8 cellular contexts compared by ENCODE assay signal in genomic region chr6:89311853-89312531, GRCh38. TPM values are rescaled to one million over a fixed set of nuclear protein-coding genes. Genes with fewer than 3 reads are reported as not detected.
DNase-seq lines count a peak whose midpoint lies in the region; ATAC-seq, FAIRE-seq and TF ChIP-seq lines count a peak whose summit lies in the region.

No MANE protein-coding gene starts in this region.

- peak; percentile 32 for DNase-seq in DMS114 treated with DMSO at 0.1 percent for 48 hours (lab: John Stamatoyannopoulos, UW; ENCODE audit: unreplicated experiment)
- peak; percentile 84 for DNase-seq in NCI-H774 (lab: John Stamatoyannopoulos, UW)
- peak; percentile 54 for DNase-seq in endothelial cell (ENCODE audit: low spot score)
- DNase-seq in mesenchymal stem cell: peak; percentile 76
- peak; percentile 31 for DNase-seq in urothelium cell line (ENCODE audit: low spot score)
- DNase-seq in activated T-helper 1 cell treated with anti-CD3 and anti-CD28 coated beads, Interleukin-12 subunit alpha, Interleukin-12 subunit beta, Interleukin-2, Interleukin-4 antibody, amounts not matched to agents 30 ng/mL and 10 ng/mL and 1 ng/mL, durations not matched to agents 14 hours and 24 hours and 36 hours (ENCODE audit: low spot score): no peak
- no peak for DNase-seq in GM20000 (ENCODE audit: low spot score)

- H2BK120ac ChIP-seq in mesenchymal stem cell (ENCODE audit: low read depth, low read length): no peak overlapping the region

- H2AFZ ChIP-seq in mesenchymal stem cell (ENCODE audit: low read depth, low read length): no peak overlapping the region

- H3K18ac ChIP-seq in mesenchymal stem cell (ENCODE audit: low read depth in 1 of 2, low read length in 2 of 2): peak overlapping the region; percentile 38 to 77

- peak overlapping the region; percentile 91 for H3K27ac Mint-ChIP-seq in endothelial cell (ENCODE audit: unreplicated experiment)
- H3K27ac Mint-ChIP-seq in activated T-helper 1 cell treated with anti-CD3 and anti-CD28 coated beads, Interleukin-12 subunit alpha, Interleukin-12 subunit beta, Interleukin-2, Interleukin-4 antibody, amounts not matched to agents 30 ng/mL and 10 ng/mL and 1 ng/mL, durations not matched to agents 14 hours and 24 hours and 36 hours: no peak overlapping the region

- no peak overlapping the region for H4K91ac ChIP-seq in mesenchymal stem cell (ENCODE audit: low read length)

- H3K4me3 ChIP-seq in mesenchymal stem cell (ENCODE audit: insufficient read depth in 1 of 2, low read depth in 1 of 2, low read length in 2 of 2): peak overlapping the region in 1 of 2 experiments; percentile 66

- H3K9me3 ChIP-seq in mesenchymal stem cell (ENCODE audit: control insufficient read depth, low read length): no peaks in the 10 kb centered on the region

- H3K23ac ChIP-seq in mesenchymal stem cell (ENCODE audit: low read length in 2 of 2): no peak overlapping the region

- no peak for ATAC-seq in GM19328 (IDR thresholded peaks at IDR 0.05; ENCODE audit: unreplicated experiment)

- FAIRE-seq in urothelium cell line (lab: Jason Lieb, UNC): no peak

- peak overlapping the region; percentile 65 for H3K4me3 Mint-ChIP-seq in endothelial cell (ENCODE audit: unreplicated experiment)
- no peak overlapping the region for H3K4me3 Mint-ChIP-seq in activated T-helper 1 cell treated with anti-CD3 and anti-CD28 coated beads, Interleukin-12 subunit alpha, Interleukin-12 subunit beta, Interleukin-2, Interleukin-4 antibody, amounts not matched to agents 30 ng/mL and 10 ng/mL and 1 ng/mL, durations not matched to agents 14 hours and 24 hours and 36 hours

- no peaks in the 10 kb centered on the region for H3K9me3 Mint-ChIP-seq in endothelial cell (ENCODE audit: unreplicated experiment)
- H3K9me3 Mint-ChIP-seq in activated T-helper 1 cell treated with anti-CD3 and anti-CD28 coated beads, Interleukin-12 subunit alpha, Interleukin-12 subunit beta, Interleukin-2, Interleukin-4 antibody, amounts not matched to agents 30 ng/mL and 10 ng/mL and 1 ng/mL, durations not matched to agents 14 hours and 24 hours and 36 hours: no peaks in the 10 kb centered on the region

- H3K4me1 ChIP-seq in mesenchymal stem cell (ENCODE audit: control insufficient read depth, insufficient read depth, low read depth, low read length): peaks cover 12% of the 10 kb centered on the region

- peaks cover 0 to 7% of the 10 kb centered on the region in 2 experiments for H3K36me3 ChIP-seq in mesenchymal stem cell (ENCODE audit: control insufficient read depth in 1 of 2, insufficient read depth in 2 of 2, low read depth in 1 of 2, low read length in 2 of 2)

- H3K4me2 ChIP-seq in mesenchymal stem cell (ENCODE audit: low read length, poor library complexity, severe bottlenecking): no peak overlapping the region

- no peak overlapping the region for H3K4ac ChIP-seq in mesenchymal stem cell (ENCODE audit: low read depth in 1 of 2, low read length in 2 of 2)

- H3K79me1 ChIP-seq in mesenchymal stem cell (replicated peaks; ENCODE audit: low read length, poor library complexity, severe bottlenecking): no peaks in the 10 kb centered on the region

- no peak overlapping the region for H3K27ac ChIP-seq in mesenchymal stem cell (ENCODE audit: low read length, poor library complexity, severe bottlenecking)

- peak overlapping the region; percentile 51 for H3K9ac ChIP-seq in mesenchymal stem cell (ENCODE audit: low read length)

- peaks cover 16 to 18% of the 10 kb centered on the region in 2 experiments for H3K27me3 ChIP-seq in mesenchymal stem cell (ENCODE audit: control insufficient read depth in 1 of 2, insufficient read depth in 1 of 2, low read length in 2 of 2)

- H3K36me3 Mint-ChIP-seq in endothelial cell (ENCODE audit: low read depth, unreplicated experiment): no peaks in the 10 kb centered on the region
- peaks cover 5% of the 10 kb centered on the region for H3K36me3 Mint-ChIP-seq in activated T-helper 1 cell treated with anti-CD3 and anti-CD28 coated beads, Interleukin-12 subunit alpha, Interleukin-12 subunit beta, Interleukin-2, Interleukin-4 antibody, amounts not matched to agents 30 ng/mL and 10 ng/mL and 1 ng/mL, durations not matched to agents 14 hours and 24 hours and 36 hours (ENCODE audit: low read depth)

- peaks cover 2% of the 10 kb centered on the region for H3K27me3 Mint-ChIP-seq in endothelial cell (ENCODE audit: unreplicated experiment)
- H3K27me3 Mint-ChIP-seq in activated T-helper 1 cell treated with anti-CD3 and anti-CD28 coated beads, Interleukin-12 subunit alpha, Interleukin-12 subunit beta, Interleukin-2, Interleukin-4 antibody, amounts not matched to agents 30 ng/mL and 10 ng/mL and 1 ng/mL, durations not matched to agents 14 hours and 24 hours and 36 hours (ENCODE audit: insufficient read depth): no peaks in the 10 kb centered on the region

- intact Hi-C loops in activated T-helper 1 cell treated with anti-CD3 and anti-CD28 coated beads, Interleukin-12 subunit alpha, Interleukin-12 subunit beta, Interleukin-2, Interleukin-4 antibody, amounts not matched to agents 30 ng/mL and 10 ng/mL and 1 ng/mL, durations not matched to agents 14 hours and 24 hours and 36 hours (cut with micrococcal nuclease): no loop called here

- no peak overlapping the region for H2BK5ac ChIP-seq in mesenchymal stem cell (ENCODE audit: low read depth, low read length, poor library complexity, severe bottlenecking)

- H2BK12ac ChIP-seq in mesenchymal stem cell (ENCODE audit: low read length in 2 of 2): peak overlapping the region in 1 of 2 experiments; percentile 27

- H2AK5ac ChIP-seq in mesenchymal stem cell (ENCODE audit: low read length, severe bottlenecking): no peak overlapping the region

- WGBS in mesenchymal stem cell: 44% methylated on average over 7 of the region's 9 CpGs

- TF ChIP-seq CTCF in endothelial cell (IDR thresholded peaks at IDR 0.05; ENCODE audit: unreplicated experiment) (no peak), GM20000 (IDR thresholded peaks at IDR 0.05; ENCODE audit: extremely low read depth, missing control alignments) (no peak)

- peaks cover 15% of the 10 kb centered on the region for H3K4me1 Mint-ChIP-seq in endothelial cell (ENCODE audit: unreplicated experiment)
- no peaks in the 10 kb centered on the region for H3K4me1 Mint-ChIP-seq in activated T-helper 1 cell treated with anti-CD3 and anti-CD28 coated beads, Interleukin-12 subunit alpha, Interleukin-12 subunit beta, Interleukin-2, Interleukin-4 antibody, amounts not matched to agents 30 ng/mL and 10 ng/mL and 1 ng/mL, durations not matched to agents 14 hours and 24 hours and 36 hours (ENCODE audit: low read depth)

- no peak overlapping the region for H2BK15ac ChIP-seq in mesenchymal stem cell (ENCODE audit: low read depth, poor library complexity, severe bottlenecking)

- no peak overlapping the region for H3K14ac ChIP-seq in mesenchymal stem cell (ENCODE audit: low read length in 2 of 2)

- peak overlapping the region; percentile 73 for H4K8ac ChIP-seq in mesenchymal stem cell (ENCODE audit: low read length)

RNA-seq across cellular contexts. Expression of gene GABRR2, which starts 3.1 kb away (rescaled TPM):
- 0.36 TPM for total RNA-seq in endothelial cell (ENCODE audit: unreplicated experiment)
- 0.14 TPM for polyA plus RNA-seq in mesenchymal stem cell (2013, experiment 1 of 2)
- 0.11 TPM for polyA plus RNA-seq in mesenchymal stem cell (2013, experiment 2 of 2)
- 0.88 and 1.0 TPM in 2 replicates for total RNA-seq in activated T-helper 1 cell treated with anti-CD3 and anti-CD28 coated beads, Interleukin-12 subunit alpha, Interleukin-12 subunit beta, Interleukin-2, Interleukin-4 antibody, amounts not matched to agents 30 ng/mL and 10 ng/mL and 1 ng/mL, durations not matched to agents 14 hours and 24 hours and 36 hours

RNA-seq across cellular contexts. Expression of gene UBE2J1, which starts 40.5 kb away (rescaled TPM):
- 43.7 TPM for total RNA-seq in endothelial cell (ENCODE audit: unreplicated experiment)
- polyA plus RNA-seq in mesenchymal stem cell (2013, experiment 1 of 2): 57.8 TPM
- polyA plus RNA-seq in mesenchymal stem cell (2013, experiment 2 of 2): 59.2 TPM
- 38.1 and 40.5 TPM in 2 replicates for total RNA-seq in activated T-helper 1 cell treated with anti-CD3 and anti-CD28 coated beads, Interleukin-12 subunit alpha, Interleukin-12 subunit beta, Interleukin-2, Interleukin-4 antibody, amounts not matched to agents 30 ng/mL and 10 ng/mL and 1 ng/mL, durations not matched to agents 14 hours and 24 hours and 36 hours

Comparison
In these comparisons a context has a peak if more than half of its experiments do, and no peak if none do; other contexts are left out.
1. DNase-seq: peak in DMS114 treated with DMSO at 0.1 percent for 48 hours (single experiment), NCI-H774 (single experiment), endothelial cell (single experiment), mesenchymal stem cell (single experiment) and urothelium cell line (single experiment); none in activated T-helper 1 cell treated with anti-CD3 and anti-CD28 coated beads, Interleukin-12 subunit alpha, Interleukin-12 subunit beta, Interleukin-2, Interleukin-4 antibody, amounts not matched to agents 30 ng/mL and 10 ng/mL and 1 ng/mL, durations not matched to agents 14 hours and 24 hours and 36 hours (single experiment) and GM20000 (single experiment).